Comparison of ENCODE assay signal across 1 cellular context in the genomic region with DNA sequence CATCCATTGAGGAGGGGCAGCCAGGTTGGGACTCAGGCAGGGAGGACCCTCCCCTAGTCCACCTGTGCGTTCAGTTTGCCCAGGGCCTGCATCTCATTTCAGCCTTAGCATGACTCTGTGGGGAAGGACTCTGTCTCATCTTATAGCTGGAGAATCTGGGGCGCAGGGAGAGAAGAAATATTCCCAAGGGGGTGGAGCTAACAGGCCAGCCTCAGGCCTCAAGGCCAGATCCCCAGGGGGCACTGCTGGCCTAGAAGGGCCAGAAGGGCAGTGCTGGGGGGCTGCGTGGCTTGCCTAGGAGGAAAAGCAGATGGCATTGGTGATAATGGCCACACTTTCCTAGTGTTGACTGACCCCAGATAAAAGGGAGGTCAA.
TF ChIP-seq lines count a peak whose summit lies in the region.

No MANE protein-coding gene starts in this region.

TF ChIP-seq in neural cell, 6 proteins besides CTCF, POLR2A, EP300 and RAD21 (continued from another document):
- TF ChIP-seq, protein P1, sequence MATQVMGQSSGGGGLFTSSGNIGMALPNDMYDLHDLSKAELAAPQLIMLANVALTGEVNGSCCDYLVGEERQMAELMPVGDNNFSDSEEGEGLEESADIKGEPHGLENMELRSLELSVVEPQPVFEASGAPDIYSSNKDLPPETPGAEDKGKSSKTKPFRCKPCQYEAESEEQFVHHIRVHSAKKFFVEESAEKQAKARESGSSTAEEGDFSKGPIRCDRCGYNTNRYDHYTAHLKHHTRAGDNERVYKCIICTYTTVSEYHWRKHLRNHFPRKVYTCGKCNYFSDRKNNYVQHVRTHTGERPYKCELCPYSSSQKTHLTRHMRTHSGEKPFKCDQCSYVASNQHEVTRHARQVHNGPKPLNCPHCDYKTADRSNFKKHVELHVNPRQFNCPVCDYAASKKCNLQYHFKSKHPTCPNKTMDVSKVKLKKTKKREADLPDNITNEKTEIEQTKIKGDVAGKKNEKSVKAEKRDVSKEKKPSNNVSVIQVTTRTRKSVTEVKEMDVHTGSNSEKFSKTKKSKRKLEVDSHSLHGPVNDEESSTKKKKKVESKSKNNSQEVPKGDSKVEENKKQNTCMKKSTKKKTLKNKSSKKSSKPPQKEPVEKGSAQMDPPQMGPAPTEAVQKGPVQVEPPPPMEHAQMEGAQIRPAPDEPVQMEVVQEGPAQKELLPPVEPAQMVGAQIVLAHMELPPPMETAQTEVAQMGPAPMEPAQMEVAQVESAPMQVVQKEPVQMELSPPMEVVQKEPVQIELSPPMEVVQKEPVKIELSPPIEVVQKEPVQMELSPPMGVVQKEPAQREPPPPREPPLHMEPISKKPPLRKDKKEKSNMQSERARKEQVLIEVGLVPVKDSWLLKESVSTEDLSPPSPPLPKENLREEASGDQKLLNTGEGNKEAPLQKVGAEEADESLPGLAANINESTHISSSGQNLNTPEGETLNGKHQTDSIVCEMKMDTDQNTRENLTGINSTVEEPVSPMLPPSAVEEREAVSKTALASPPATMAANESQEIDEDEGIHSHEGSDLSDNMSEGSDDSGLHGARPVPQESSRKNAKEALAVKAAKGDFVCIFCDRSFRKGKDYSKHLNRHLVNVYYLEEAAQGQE (IDR thresholded peaks at IDR 0.05; ENCODE audit: borderline replicate concordance) = no peak
